ENCODE assay signal across 8 cellular contexts in the genomic region with DNA sequence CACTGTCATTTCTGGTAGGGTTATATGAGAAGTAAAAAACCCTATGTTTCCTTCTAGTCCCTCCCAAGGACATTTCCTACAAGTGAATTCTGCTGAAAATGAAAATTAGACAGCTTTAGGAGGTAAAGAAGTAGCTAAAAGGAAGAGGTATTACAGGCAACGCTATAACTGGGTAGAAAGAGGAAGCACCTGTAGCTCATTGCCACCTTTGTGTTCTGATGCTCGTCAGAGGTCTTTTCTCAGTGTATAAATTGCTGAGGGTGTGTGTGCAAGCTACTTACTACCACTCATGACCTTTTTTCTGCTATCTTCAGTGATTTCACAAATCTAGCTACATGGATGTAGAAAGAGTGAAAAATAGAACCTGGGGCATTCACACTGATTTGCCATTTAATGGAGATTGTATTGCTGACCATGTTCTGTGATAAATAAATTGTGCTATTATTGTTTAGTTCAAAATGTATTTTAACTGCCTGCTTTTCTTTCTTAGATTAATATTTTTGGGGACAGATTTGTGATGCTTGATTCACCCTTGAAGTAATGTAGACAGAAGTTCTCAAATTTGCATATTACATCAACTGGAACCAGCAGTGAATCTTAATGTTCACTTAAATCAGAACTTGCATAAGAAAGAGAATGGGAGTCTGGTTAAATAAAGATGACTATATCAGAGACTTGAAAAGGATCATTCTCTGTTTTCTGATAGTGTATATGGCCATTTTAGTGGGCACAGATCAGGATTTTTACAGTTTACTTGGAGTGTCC. TPM values are rescaled to one million over a fixed set of nuclear protein-coding genes. Genes with fewer than 3 reads are reported as not detected.
DNase-seq lines count a peak whose midpoint lies in the region; ATAC-seq, FAIRE-seq and TF ChIP-seq lines count a peak whose summit lies in the region.

No MANE protein-coding gene starts in this region.

- H3K4me1 ChIP-seq in mesenchymal stem cell (ENCODE audit: control insufficient read depth, insufficient read depth, low read depth, low read length): peaks cover 1% of the 10 kb centered on the region

- no peak overlapping the region for H3K18ac ChIP-seq in mesenchymal stem cell (ENCODE audit: low read depth in 1 of 2, low read length in 2 of 2)

- no peak overlapping the region for H3K14ac ChIP-seq in mesenchymal stem cell (ENCODE audit: low read length in 2 of 2)

- no peak overlapping the region for H3K4me2 ChIP-seq in mesenchymal stem cell (ENCODE audit: low read length, poor library complexity, severe bottlenecking)

- no peak overlapping the region for H3K4ac ChIP-seq in mesenchymal stem cell (ENCODE audit: low read depth in 1 of 2, low read length in 2 of 2)

- FAIRE-seq in D721Med (lab: Jason Lieb, UNC): no peak

- no peaks in the 10 kb centered on the region for H3K9me3 ChIP-seq in mesenchymal stem cell (ENCODE audit: control insufficient read depth, low read length)

- no peak overlapping the region for H2AK5ac ChIP-seq in mesenchymal stem cell (ENCODE audit: low read length, severe bottlenecking)

- H2BK12ac ChIP-seq in mesenchymal stem cell (ENCODE audit: low read length in 2 of 2): no peak overlapping the region

- H4K91ac ChIP-seq in mesenchymal stem cell (ENCODE audit: low read length): no peak overlapping the region

- no peak for TF ChIP-seq CTCF in D721Med (IDR thresholded peaks at IDR 0.05; ENCODE audit: insufficient read depth, missing control alignments)

- H3K27ac ChIP-seq in mesenchymal stem cell (ENCODE audit: low read length, poor library complexity, severe bottlenecking): no peak overlapping the region

- H4K8ac ChIP-seq in mesenchymal stem cell (ENCODE audit: low read length): no peak overlapping the region

- 67% methylated on average over 2 of the region's 2 CpGs for WGBS in mesenchymal stem cell

- DNase-seq in NOMO-1 treated with DMSO at 0.1 percent for 48 hours (lab: John Stamatoyannopoulos, UW; ENCODE audit: unreplicated experiment): peak; percentile 15
- no peak for DNase-seq in NOMO-1 treated with dmso at 0.1 percent for 144 hours (lab: John Stamatoyannopoulos, UW; ENCODE audit: unreplicated experiment)
- peak; percentile 16 for DNase-seq in NCI-H69 (lab: John Stamatoyannopoulos, UW)
- DNase-seq in mesenchymal stem cell: no peak
- DNase-seq in D721Med (ENCODE audit: insufficient read length, low spot score): no peak
- no peak for DNase-seq in ecto neural progenitor cell (ENCODE audit: low spot score)
- no peak for DNase-seq in H4 (ENCODE audit: low spot score)

- peak overlapping the region; percentile 95 for H3K9ac ChIP-seq in mesenchymal stem cell (ENCODE audit: low read length)

- H3K79me1 ChIP-seq in mesenchymal stem cell (replicated peaks; ENCODE audit: low read length, poor library complexity, severe bottlenecking): peaks cover 4% of the 10 kb centered on the region

- peak overlapping the region in 1 of 2 experiments; percentile 93 for H3K4me3 ChIP-seq in mesenchymal stem cell (ENCODE audit: insufficient read depth in 1 of 2, low read depth in 1 of 2, low read length in 2 of 2)

- H2BK15ac ChIP-seq in mesenchymal stem cell (ENCODE audit: low read depth, poor library complexity, severe bottlenecking): no peak overlapping the region

- H2AFZ ChIP-seq in mesenchymal stem cell (ENCODE audit: low read depth, low read length): no peak overlapping the region

- ATAC-seq in HG02678 (IDR thresholded peaks at IDR 0.05; ENCODE audit: unreplicated experiment): peak; percentile 35

- no peak overlapping the region for H3K23ac ChIP-seq in mesenchymal stem cell (ENCODE audit: low read length in 2 of 2)

- H3K36me3 ChIP-seq in mesenchymal stem cell (ENCODE audit: control insufficient read depth in 1 of 2, insufficient read depth in 2 of 2, low read depth in 1 of 2, low read length in 2 of 2): peaks cover 2 to 26% of the 10 kb centered on the region in 2 experiments

- H3K27me3 ChIP-seq in mesenchymal stem cell (ENCODE audit: control insufficient read depth in 1 of 2, insufficient read depth in 1 of 2, low read length in 2 of 2): no peaks in the 10 kb centered on the region

- no peak overlapping the region for H2BK5ac ChIP-seq in mesenchymal stem cell (ENCODE audit: low read depth, low read length, poor library complexity, severe bottlenecking)

- H2BK120ac ChIP-seq in mesenchymal stem cell (ENCODE audit: low read depth, low read length): no peak overlapping the region

RNA-seq across cellular contexts. Expression of a gene that starts 1.6 kb away (rescaled TPM):
- 101 TPM for polyA plus RNA-seq in mesenchymal stem cell (2013, experiment 1 of 2)
- polyA plus RNA-seq in mesenchymal stem cell (2013, experiment 2 of 2): 104 TPM
- 62.9 and 79.5 TPM in 2 replicates for total RNA-seq in H4 (2014; rRNA removed; shearing (Covaris generic))

Comparison
In these comparisons a context has a peak if more than half of its experiments do, and no peak if none do; other contexts are left out.
1. DNase-seq: peak in NOMO-1 treated with DMSO at 0.1 percent for 48 hours (single experiment) and NCI-H69 (single experiment); none in NOMO-1 treated with dmso at 0.1 percent for 144 hours (single experiment), mesenchymal stem cell (single experiment), D721Med (single experiment), ecto neural progenitor cell (single experiment) and H4 (single experiment).